ENCODE assay signal across 8 cellular contexts in the genomic region with DNA sequence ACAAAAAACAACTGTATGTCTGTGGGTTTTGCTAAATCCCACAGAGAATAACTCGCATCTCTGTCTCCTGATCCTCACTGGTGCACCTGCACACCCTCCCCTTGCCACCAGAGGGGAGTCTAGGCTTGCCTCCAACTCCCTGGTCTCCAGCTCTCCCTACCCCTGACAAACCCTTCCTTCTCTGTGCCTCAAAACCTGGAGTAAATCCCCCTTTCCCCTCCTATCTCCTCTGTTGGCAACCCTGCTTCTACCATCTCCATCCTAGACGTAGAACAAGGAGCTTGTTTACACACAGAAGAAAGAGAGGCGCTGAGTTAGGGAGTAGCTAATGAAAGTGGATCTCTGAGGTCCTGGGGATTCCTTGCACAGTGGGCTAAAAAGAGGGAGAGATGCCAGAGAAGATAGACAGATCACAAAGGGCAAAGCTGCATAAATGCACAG. TPM values are rescaled to one million over a fixed set of nuclear protein-coding genes. Genes with fewer than 3 reads are reported as not detected.
DNase-seq lines count a peak whose midpoint lies in the region; ATAC-seq and TF ChIP-seq lines count a peak whose summit lies in the region.

No MANE protein-coding gene starts in this region.

- no peaks in the 10 kb centered on the region for H3K79me2 ChIP-seq in PC-9 (ENCODE audit: low read depth)

- H4K20me1 ChIP-seq in PC-9 (ENCODE audit: insufficient read depth) = no peaks in the 10 kb centered on the region

- no peaks in the 10 kb centered on the region for H3K9me2 ChIP-seq in PC-9 (ENCODE audit: insufficient read depth)

- no peaks in the 10 kb centered on the region for H3K27me3 ChIP-seq in PC-9 (ENCODE audit: insufficient read depth, low read depth)

- H3K36me3 ChIP-seq in PC-9 (ENCODE audit: low read depth) = no peaks in the 10 kb centered on the region

- no peak for TF ChIP-seq EP300 in Ishikawa (IDR thresholded peaks at IDR 0.05; ENCODE audit: borderline replicate concordance)

- no peak overlapping the region for H3K27ac ChIP-seq in PC-9

- BruUV-seq in PC-9 (replicated peaks; lab: Mats Ljungman, UMichigan) = no TSS peak

- intact Hi-C loops in PC-9 (cut with micrococcal nuclease; ENCODE audit: unreplicated experiment) = loop anchor here (1.0 to 10.0 kb wide), 4 partner anchors 82 to 722 kb away; a partner anchor contains a TSS
- intact Hi-C loops in activated T-helper 1 cell treated with anti-CD3 and anti-CD28 coated beads, Interleukin-12 subunit alpha, Interleukin-12 subunit beta, Interleukin-2, Interleukin-4 antibody, amounts not matched to agents 30 ng/mL and 10 ng/mL and 1 ng/mL, durations not matched to agents 14 hours and 24 hours and 36 hours (cut with micrococcal nuclease) = loop anchor here (1.0 to 5.0 kb wide), 5 partner anchors 85 to 275 kb away; a partner anchor contains a TSS

- no peak overlapping the region for H3K4me2 ChIP-seq in PC-9

- TF ChIP-seq CTCF in AG09319 (IDR thresholded peaks at IDR 0.05; ENCODE audit: low read depth, low read length) = peak; percentile 91
- TF ChIP-seq CTCF in PC-9 (conservative IDR thresholded peaks at IDR 0.05) = peak; percentile 89
- peak; percentile 98 for TF ChIP-seq CTCF in fibroblast of villous mesenchyme (IDR thresholded peaks at IDR 0.05; ENCODE audit: insufficient read depth, low read depth, low read length)
- peak; percentile 91 for TF ChIP-seq CTCF in osteocyte (IDR thresholded peaks at IDR 0.05)

- H3K4me1 ChIP-seq in PC-9 (replicated peaks; ENCODE audit: insufficient read depth) = peaks cover 17% of the 10 kb centered on the region

- H2AFZ ChIP-seq in PC-9 = no peak overlapping the region

- TF ChIP-seq RAD21 in Ishikawa (IDR thresholded peaks at IDR 0.05; ENCODE audit: low read depth) = peak; percentile 89

- H3K4me1 Mint-ChIP-seq in activated T-helper 1 cell treated with anti-CD3 and anti-CD28 coated beads, Interleukin-12 subunit alpha, Interleukin-12 subunit beta, Interleukin-2, Interleukin-4 antibody, amounts not matched to agents 30 ng/mL and 10 ng/mL and 1 ng/mL, durations not matched to agents 14 hours and 24 hours and 36 hours (ENCODE audit: low read depth) = peaks cover 16% of the 10 kb centered on the region
- peaks cover 16% of the 10 kb centered on the region for H3K4me1 Mint-ChIP-seq in osteocyte (ENCODE audit: unreplicated experiment)

- H3K27me3 Mint-ChIP-seq in activated T-helper 1 cell treated with anti-CD3 and anti-CD28 coated beads, Interleukin-12 subunit alpha, Interleukin-12 subunit beta, Interleukin-2, Interleukin-4 antibody, amounts not matched to agents 30 ng/mL and 10 ng/mL and 1 ng/mL, durations not matched to agents 14 hours and 24 hours and 36 hours (ENCODE audit: insufficient read depth) = no peaks in the 10 kb centered on the region
- peaks cover 6% of the 10 kb centered on the region for H3K27me3 Mint-ChIP-seq in osteocyte (ENCODE audit: unreplicated experiment)

- peak; percentile 50 for ATAC-seq in GM18517 (IDR thresholded peaks at IDR 0.05; ENCODE audit: unreplicated experiment)

- peaks cover 36% of the 10 kb centered on the region for H3F3A ChIP-seq in PC-9 (ENCODE audit: insufficient read depth, low read depth)

- CTCF ChIA-PET in PC-9 (lab: Charles Lee) = interaction anchor here (0.6 to 1.4 kb wide), 6 partner anchors 12 to 320 kb away, joined by 3 to 9 read pairs (median 5); no protein-coding TSS in a partner anchor

- no peaks in the 10 kb centered on the region for H3K36me3 Mint-ChIP-seq in activated T-helper 1 cell treated with anti-CD3 and anti-CD28 coated beads, Interleukin-12 subunit alpha, Interleukin-12 subunit beta, Interleukin-2, Interleukin-4 antibody, amounts not matched to agents 30 ng/mL and 10 ng/mL and 1 ng/mL, durations not matched to agents 14 hours and 24 hours and 36 hours (ENCODE audit: low read depth)
- H3K36me3 Mint-ChIP-seq in osteocyte (ENCODE audit: unreplicated experiment) = no peaks in the 10 kb centered on the region

- H3K4me3 Mint-ChIP-seq in activated T-helper 1 cell treated with anti-CD3 and anti-CD28 coated beads, Interleukin-12 subunit alpha, Interleukin-12 subunit beta, Interleukin-2, Interleukin-4 antibody, amounts not matched to agents 30 ng/mL and 10 ng/mL and 1 ng/mL, durations not matched to agents 14 hours and 24 hours and 36 hours = no peak overlapping the region
- no peak overlapping the region for H3K4me3 Mint-ChIP-seq in osteocyte (ENCODE audit: unreplicated experiment)

- no peaks in the 10 kb centered on the region for H3K9me3 Mint-ChIP-seq in activated T-helper 1 cell treated with anti-CD3 and anti-CD28 coated beads, Interleukin-12 subunit alpha, Interleukin-12 subunit beta, Interleukin-2, Interleukin-4 antibody, amounts not matched to agents 30 ng/mL and 10 ng/mL and 1 ng/mL, durations not matched to agents 14 hours and 24 hours and 36 hours
- H3K9me3 Mint-ChIP-seq in osteocyte (ENCODE audit: unreplicated experiment) = no peaks in the 10 kb centered on the region

- no peak overlapping the region for H3K4me3 ChIP-seq in PC-9
- H3K4me3 ChIP-seq in fibroblast of villous mesenchyme (ENCODE audit: low read depth, low read length) = no peak overlapping the region

- no peaks in the 10 kb centered on the region for H3K9me3 ChIP-seq in PC-9 (ENCODE audit: insufficient read depth, low read depth)

- DNase-seq in AG09319 (ENCODE audit: extremely low read depth, low read depth) (peak; percentile 19), PC-9 (peak; percentile 49 to 74), fibroblast of villous mesenchyme (ENCODE audit: low read depth) (peak; percentile 69), osteocyte (ENCODE audit: extremely low spot score, unreplicated experiment) (no peak), 8988T (no peak)
- peak; percentile 52 for DNase-seq in activated T-helper 1 cell treated with anti-CD3 and anti-CD28 coated beads, Interleukin-12 subunit alpha, Interleukin-12 subunit beta, Interleukin-2, Interleukin-4 antibody, amounts not matched to agents 30 ng/mL and 10 ng/mL and 1 ng/mL, durations not matched to agents 14 hours and 24 hours and 36 hours (ENCODE audit: low spot score)

- H3K27ac Mint-ChIP-seq in activated T-helper 1 cell treated with anti-CD3 and anti-CD28 coated beads, Interleukin-12 subunit alpha, Interleukin-12 subunit beta, Interleukin-2, Interleukin-4 antibody, amounts not matched to agents 30 ng/mL and 10 ng/mL and 1 ng/mL, durations not matched to agents 14 hours and 24 hours and 36 hours = no peak overlapping the region
- no peak overlapping the region for H3K27ac Mint-ChIP-seq in osteocyte (ENCODE audit: unreplicated experiment)

- POLR2A ChIA-PET in PC-9 (lab: Charles Lee; ENCODE audit: unreplicated experiment) = interaction anchor here (1.1 kb wide), 1 partner anchor 16 kb away, joined by 6 read pairs; a partner anchor contains a TSS

TF ChIP-seq in Ishikawa, 13 proteins besides CTCF, POLR2A, EP300 and RAD21 (continues in another document):
- TF ChIP-seq CEBPB (IDR thresholded peaks at IDR 0.05) (no peak), ZBTB7A (IDR thresholded peaks at IDR 0.05; ENCODE audit: low read depth) (no peak), FOXM1 (IDR thresholded peaks at IDR 0.05; ENCODE audit: borderline replicate concordance, low read depth) (no peak), YY1 (IDR thresholded peaks at IDR 0.05; ENCODE audit: low read depth) (no peak)
- TF ChIP-seq, protein P1, sequence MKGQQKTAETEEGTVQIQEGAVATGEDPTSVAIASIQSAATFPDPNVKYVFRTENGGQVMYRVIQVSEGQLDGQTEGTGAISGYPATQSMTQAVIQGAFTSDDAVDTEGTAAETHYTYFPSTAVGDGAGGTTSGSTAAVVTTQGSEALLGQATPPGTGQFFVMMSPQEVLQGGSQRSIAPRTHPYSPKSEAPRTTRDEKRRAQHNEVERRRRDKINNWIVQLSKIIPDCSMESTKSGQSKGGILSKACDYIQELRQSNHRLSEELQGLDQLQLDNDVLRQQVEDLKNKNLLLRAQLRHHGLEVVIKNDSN (IDR thresholded peaks at IDR 0.05) = no peak

RNA-seq across cellular contexts. Expression of a gene that starts 6.0 kb away (rescaled TPM):
- total RNA-seq in PC-9 (2021) (0.70 and 1.4 TPM in 2 replicates), fibroblast of villous mesenchyme (1.7 and 4.2 TPM in 2 replicates), osteocyte (2.3 TPM in 2 replicates)
- total RNA-seq in activated T-helper 1 cell treated with anti-CD3 and anti-CD28 coated beads, Interleukin-12 subunit alpha, Interleukin-12 subunit beta, Interleukin-2, Interleukin-4 antibody, amounts not matched to agents 30 ng/mL and 10 ng/mL and 1 ng/mL, durations not matched to agents 14 hours and 24 hours and 36 hours = 4.1 and 5.5 TPM in 2 replicates

RNA-seq across cellular contexts. Expression of a gene that starts 13.3 kb away (rescaled TPM):
- total RNA-seq in PC-9 (2021) (10.3 and 10.5 TPM in 2 replicates), fibroblast of villous mesenchyme (23.2 and 40.2 TPM in 2 replicates), osteocyte (33.6 and 36.7 TPM in 2 replicates)
- 19.6 and 21.7 TPM in 2 replicates for total RNA-seq in activated T-helper 1 cell treated with anti-CD3 and anti-CD28 coated beads, Interleukin-12 subunit alpha, Interleukin-12 subunit beta, Interleukin-2, Interleukin-4 antibody, amounts not matched to agents 30 ng/mL and 10 ng/mL and 1 ng/mL, durations not matched to agents 14 hours and 24 hours and 36 hours

RNA-seq across cellular contexts. Expression of a gene that starts 13.6 kb away (rescaled TPM):
- 91.4 and 108 TPM in 2 replicates for total RNA-seq in PC-9 (2021)
- 72.9 and 79.2 TPM in 2 replicates for total RNA-seq in activated T-helper 1 cell treated with anti-CD3 and anti-CD28 coated beads, Interleukin-12 subunit alpha, Interleukin-12 subunit beta, Interleukin-2, Interleukin-4 antibody, amounts not matched to agents 30 ng/mL and 10 ng/mL and 1 ng/mL, durations not matched to agents 14 hours and 24 hours and 36 hours
- 50.9 and 54.4 TPM in 2 replicates for total RNA-seq in fibroblast of villous mesenchyme
- total RNA-seq in osteocyte = 62.8 and 63.9 TPM in 2 replicates

RNA-seq across cellular contexts. Expression of a gene that starts 16.0 kb away (rescaled TPM):
- 160 and 285 TPM in 2 replicates for total RNA-seq in PC-9 (2021)
- total RNA-seq in activated T-helper 1 cell treated with anti-CD3 and anti-CD28 coated beads, Interleukin-12 subunit alpha, Interleukin-12 subunit beta, Interleukin-2, Interleukin-4 antibody, amounts not matched to agents 30 ng/mL and 10 ng/mL and 1 ng/mL, durations not matched to agents 14 hours and 24 hours and 36 hours = 119 and 133 TPM in 2 replicates
- 65.2 and 81.5 TPM in 2 replicates for total RNA-seq in fibroblast of villous mesenchyme
- 111 and 123 TPM in 2 replicates for total RNA-seq in osteocyte

RNA-seq across cellular contexts. Expression of a gene that starts 25.8 kb away (rescaled TPM):
- total RNA-seq in PC-9 (2021) = 20.5 and 23.4 TPM in 2 replicates
- 43.9 and 44.3 TPM in 2 replicates for total RNA-seq in activated T-helper 1 cell treated with anti-CD3 and anti-CD28 coated beads, Interleukin-12 subunit alpha, Interleukin-12 subunit beta, Interleukin-2, Interleukin-4 antibody, amounts not matched to agents 30 ng/mL and 10 ng/mL and 1 ng/mL, durations not matched to agents 14 hours and 24 hours and 36 hours
- total RNA-seq in fibroblast of villous mesenchyme = 11.9 and 14.2 TPM in 2 replicates
- 18.2 and 20.3 TPM in 2 replicates for total RNA-seq in osteocyte

Comparison
In these comparisons a context has a peak if more than half of its experiments do, and no peak if none do; other contexts are left out.
1. DNase-seq: peak in AG09319 (single experiment), PC-9 (2 of 2), activated T-helper 1 cell treated with anti-CD3 and anti-CD28 coated beads, Interleukin-12 subunit alpha, Interleukin-12 subunit beta, Interleukin-2, Interleukin-4 antibody, amounts not matched to agents 30 ng/mL and 10 ng/mL and 1 ng/mL, durations not matched to agents 14 hours and 24 hours and 36 hours (single experiment) and fibroblast of villous mesenchyme (single experiment); none in osteocyte (single experiment) and 8988T (single experiment).
2. Peak in every context shown above with its lines, with median percentiles within 50 percentile points of each other: CTCF ChIP-seq.